Comparison of ENCODE assay signal across 8 cellular contexts in genomic region chr4:152778656-152779512, GRCh38. TPM values are rescaled to one million over a fixed set of nuclear protein-coding genes. Genes with fewer than 3 reads are reported as not detected.
A peak's percentile ranks its signal among the peaks of the same experiment; 100 is the strongest.
DNase-seq lines count a peak whose midpoint lies in the region; ATAC-seq and TF ChIP-seq lines count a peak whose summit lies in the region.

No MANE protein-coding gene starts in this region.

- H3K9ac ChIP-seq in iPS-20b (ENCODE audit: low read depth, low read length) (peak overlapping the region; percentile 80), skeletal muscle satellite cell (ENCODE audit: low read depth, low read length) (peak overlapping the region; percentile 90)

- TF ChIP-seq CTCF in GM10248 (IDR thresholded peaks at IDR 0.05; ENCODE audit: control extremely low read depth, extremely low read depth, low read depth, missing control alignments) (no peak), body of pancreas (IDR thresholded peaks at IDR 0.05) (no peak)

- H3K27me3 ChIP-seq in body of pancreas (no peaks in the 10 kb centered on the region), iPS-20b (ENCODE audit: insufficient read depth, low read length) (peaks cover 8% of the 10 kb centered on the region; the same call in 1 of the 2 replicates), skeletal muscle satellite cell (ENCODE audit: control insufficient read depth, insufficient read depth, low read length) (peaks cover 17% of the 10 kb centered on the region)

- H3K36me3 ChIP-seq in body of pancreas (replicated peaks in 1 of 2; ENCODE audit: insufficient read depth in 1 of 2, low read depth in 2 of 2) = no peaks in the 10 kb centered on the region
- H3K36me3 ChIP-seq in iPS-20b (ENCODE audit: insufficient read depth, low read depth, low read length) = no peaks in the 10 kb centered on the region; the same call in 1 of the 2 replicates
- H3K36me3 ChIP-seq in skeletal muscle satellite cell (ENCODE audit: insufficient read depth, low read length) = peaks cover 2% of the 10 kb centered on the region

- CTCF ChIA-PET in GM10248 (lab: Yijun Ruan, JAX) = interaction anchor here (0.8 to 2.8 kb wide), 19 partner anchors 10 to 377 kb away, joined by 3 to 31 read pairs (median 4); no protein-coding TSS in a partner anchor

- peak; percentile 22 for ATAC-seq in HG03175 (IDR thresholded peaks at IDR 0.05; ENCODE audit: unreplicated experiment)
- ATAC-seq in SK-N-SH treated with all-trans-retinoic acid at 6 μM for 48 hours = peak; percentile 51
- peak; percentile 8 for ATAC-seq in body of pancreas

- intact Hi-C loops in body of pancreas (cut with DNase I) = no loop called here

- peak overlapping the region; percentile 85 to 92 (median 90) for H3K27ac ChIP-seq in body of pancreas
- peak overlapping the region; percentile 41 for H3K27ac ChIP-seq in iPS-20b (ENCODE audit: low read length)

- H3K4me3 ChIP-seq in body of pancreas (peak overlapping the region; percentile 63 to 74), iPS-20b (ENCODE audit: low read length) (peak overlapping the region; percentile 90), skeletal muscle satellite cell (ENCODE audit: low read length) (peak overlapping the region; percentile 83)

- POLR2A ChIA-PET in GM10248 (lab: Yijun Ruan, JAX) = interaction anchor here (0.5 kb wide), 1 partner anchor 1045 kb away, joined by 4 read pairs; no protein-coding TSS in a partner anchor

- H3K9me3 ChIP-seq in body of pancreas = no peaks in the 10 kb centered on the region
- H3K9me3 ChIP-seq in iPS-20b (ENCODE audit: insufficient read depth, low read depth, low read length) = no peaks in the 10 kb centered on the region
- H3K9me3 ChIP-seq in skeletal muscle satellite cell (replicated peaks; ENCODE audit: low read length) = no peaks in the 10 kb centered on the region

- WGBS in body of pancreas, 2 donors = 0 to 1% methylated on average over 28 to 30 of the region's 30 CpGs

- DNase-seq in GM10248 (ENCODE audit: extremely low spot score) (peak; percentile 25), body of pancreas (peak in 3 of 4 donors; percentile 16 to 35 (median 18)), NCI-H2196 (lab: John Stamatoyannopoulos, UW; ENCODE audit: unreplicated experiment) (no peak), NCI-H2081 treated with DMSO at 0.1 percent for 48 hours (lab: John Stamatoyannopoulos, UW) (no peak)

- TF ChIP-seq POLR2A in body of pancreas (IDR thresholded peaks at IDR 0.05) = no peak

- H3K4me2 ChIP-seq in skeletal muscle satellite cell (ENCODE audit: low read length) = peak overlapping the region; percentile 90

- H3K4me1 ChIP-seq in body of pancreas = peaks cover 28% of the 10 kb centered on the region
- peaks cover 5% of the 10 kb centered on the region; the same call in 1 of the 2 replicates for H3K4me1 ChIP-seq in iPS-20b (ENCODE audit: insufficient read depth, low read length)
- H3K4me1 ChIP-seq in skeletal muscle satellite cell (ENCODE audit: control insufficient read depth, insufficient read depth, low read length) = peaks cover 19% of the 10 kb centered on the region

TF ChIP-seq in SK-N-SH treated with all-trans-retinoic acid at 6 μM for 48 hours, 23 proteins besides CTCF, POLR2A, EP300 and RAD21:
- TF ChIP-seq ARNTL (CRISPR knock-in tag; IDR thresholded peaks at IDR 0.05; ENCODE audit: borderline replicate concordance, low read depth) = no peak
- TF ChIP-seq ZNF565 (CRISPR knock-in tag; conservative IDR thresholded peaks at IDR 0.05; ENCODE audit: low read depth) = no peak
- no peak for TF ChIP-seq POU6F1 (CRISPR knock-in tag; IDR thresholded peaks at IDR 0.05; ENCODE audit: borderline replicate concordance, low read depth)
- no peak for TF ChIP-seq RARB (CRISPR knock-in tag; IDR thresholded peaks at IDR 0.05)
- no peak for TF ChIP-seq ZC3H10 (CRISPR knock-in tag; IDR thresholded peaks at IDR 0.05)
- no peak for TF ChIP-seq ESRRG (CRISPR knock-in tag; IDR thresholded peaks at IDR 0.05)
- no peak for TF ChIP-seq ISL1 (CRISPR knock-in tag; IDR thresholded peaks at IDR 0.05)
- TF ChIP-seq CSRNP3 (CRISPR knock-in tag; IDR thresholded peaks at IDR 0.05) = no peak
- TF ChIP-seq BACH2 (CRISPR knock-in tag; IDR thresholded peaks at IDR 0.05; ENCODE audit: borderline replicate concordance) = no peak
- no peak for TF ChIP-seq ZNF70 (CRISPR knock-in tag; IDR thresholded peaks at IDR 0.05)
- no peak for TF ChIP-seq CREB5 (CRISPR knock-in tag; IDR thresholded peaks at IDR 0.05; ENCODE audit: low read depth)
- TF ChIP-seq TSHZ2 (CRISPR knock-in tag; IDR thresholded peaks at IDR 0.05) = no peak
- TF ChIP-seq ZFP30 (CRISPR knock-in tag; IDR thresholded peaks at IDR 0.05) = no peak
- no peak for TF ChIP-seq ZNF8 (CRISPR knock-in tag; IDR thresholded peaks at IDR 0.05)
- TF ChIP-seq TOX (CRISPR knock-in tag; IDR thresholded peaks at IDR 0.05; ENCODE audit: borderline replicate concordance) = no peak

RNA-seq across cellular contexts. Expression of gene TIGD4, which starts 0.6 kb away (rescaled TPM):
- total RNA-seq in body of pancreas = 1 to 10 TPM in 1 of 2 donors, under 1 TPM in 1; 0.78 to 3.0 TPM
- total RNA-seq in skeletal muscle satellite cell (2012; rRNA removed) = under 0.01 and 0.44 TPM in 2 replicates

RNA-seq across cellular contexts. Expression of gene ARFIP1, which starts 0.9 kb away (rescaled TPM):
- total RNA-seq in body of pancreas = 10 to 100 TPM; 13.8 to 17.4 TPM
- total RNA-seq in skeletal muscle satellite cell (2012; rRNA removed) = 34.5 and 40.8 TPM in 2 replicates

Comparison
In these comparisons a context has a peak if more than half of its experiments do, and no peak if none do; other contexts are left out.
1. DNase-seq: peak in GM10248 (single experiment) and body of pancreas (3 of 4); none in NCI-H2196 (single experiment) and NCI-H2081 treated with DMSO at 0.1 percent for 48 hours (single experiment).
2. Peak in every context shown above with its lines, with median percentiles within 50 percentile points of each other: ATAC-seq and H3K4me3 ChIP-seq.